In genomic region chr13:25988655-25989054, GRCh38 we compare ENCODE assay signal across 26 cellular contexts.
"Had no signal": no experiment of that assay in that cellular context is flagged by ENCODE, and none has a peak within 500 bp of the region (broad histone marks: within the 10 kb centered on the region; RNA-seq: fewer than 3 reads in every experiment).

No MANE protein-coding gene starts in this region.

- H3K9me3 ChIP-seq: gastrocnemius medialis, psoas muscle, sigmoid colon, tibial artery had no signal

- H3K36me3 ChIP-seq: gastrocnemius medialis, sigmoid colon, tibial artery had no signal

- H3K27me3 ChIP-seq: gastrocnemius medialis, sigmoid colon, tibial artery had no signal

- H3K9me3 Mint-ChIP-seq: activated naive CD4-positive, alpha-beta T cell treated with anti-CD3 and anti-CD28 coated beads for 36 hours; central memory CD8-positive, alpha-beta T cell had no signal

- H3K4me1 Mint-ChIP-seq: activated naive CD8-positive, alpha-beta T cell treated with anti-CD3 and anti-CD28 coated beads, Interleukin-2, amount 50 U/mL, for 24 hours; central memory CD8-positive, alpha-beta T cell; memory B cell had no signal

- H3K27me3 Mint-ChIP-seq: effector memory CD8-positive, alpha-beta T cell; memory B cell had no signal

- DNase-seq: activated CD4-positive, alpha-beta T cell treated with anti-CD3 and anti-CD28 coated beads for 1 hour; activated CD4-positive, alpha-beta T cell treated with anti-CD3 and anti-CD28 coated beads, Interleukin-2, amount 50 U/mL, for 4 hours; activated CD8-positive, alpha-beta memory T cell treated with anti-CD3 and anti-CD28 coated beads, Interleukin-2, amount 10 ng/mL, durations not matched to agents 7 days and 5 days; activated naive CD4-positive, alpha-beta T cell treated with anti-CD3 and anti-CD28 coated beads for 36 hours; activated naive CD8-positive, alpha-beta T cell treated with anti-CD3 and anti-CD28 coated beads, Interleukin-2, amount 50 U/mL, for 24 hours; activated T-cell treated with anti-CD3 and anti-CD28 coated beads, Interleukin-2, amount 50 U/mL, for 1 hour; effector memory CD8-positive, alpha-beta T cell; gastrocnemius medialis; kidney; left ventricle myocardium superior; natural killer cell; occipital lobe; psoas muscle; sigmoid colon; stimulated activated CD4-positive, alpha-beta T cell treated with anti-CD3 and anti-CD28 coated beads, Interleukin-12 subunit alpha, Interleukin-12 subunit beta, amount 100 ng/mL, for 4 hours; stimulated activated CD4-positive, alpha-beta T cell treated with anti-CD3 and anti-CD28 coated beads, Interleukin-2, amount 100 ng/mL, for 24 hours; T-helper 1 cell; T1000; tibial artery had no signal

- ATAC-seq: activated CD8-positive, alpha-beta memory T cell treated with anti-CD3 and anti-CD28 coated beads, Interleukin-2, amount 10 ng/mL, durations not matched to agents 7 days and 5 days; activated naive CD8-positive, alpha-beta T cell treated with anti-CD3 and anti-CD28 coated beads, Interleukin-2, amount 50 U/mL, for 24 hours; effector memory CD8-positive, alpha-beta T cell; gastrocnemius medialis; left ventricle myocardium superior; natural killer cell; psoas muscle; SK-N-SH treated with all-trans-retinoic acid at 6 μM for 48 hours had no signal

- H3K4me3 ChIP-seq: gastrocnemius medialis, psoas muscle, sigmoid colon, tibial artery had no signal

- H3K4me1 ChIP-seq: gastrocnemius medialis, psoas muscle, sigmoid colon, tibial artery had no signal

- H3K27ac Mint-ChIP-seq: activated CD8-positive, alpha-beta memory T cell treated with anti-CD3 and anti-CD28 coated beads, Interleukin-2, amount 10 ng/mL, durations not matched to agents 7 days and 5 days; activated naive CD4-positive, alpha-beta T cell treated with anti-CD3 and anti-CD28 coated beads for 36 hours; activated naive CD8-positive, alpha-beta T cell treated with anti-CD3 and anti-CD28 coated beads, Interleukin-2, amount 50 U/mL, for 24 hours; activated T-helper 2 cell treated with anti-CD3 and anti-CD28 coated beads, Interferon-gamma antibody, Interleukin-2, Interleukin-4, amounts not matched to agents 10 μg/mL and 5 μg/mL and 100 μg/mL, durations not matched to agents 14 hours and 24 hours and 36 hours; effector memory CD8-positive, alpha-beta T cell; memory B cell; natural killer cell had no signal

- H3K27ac ChIP-seq: epithelial cell of prostate, gastrocnemius medialis, psoas muscle, sigmoid colon, tibial artery, VCaP had no signal

- FAIRE-seq: kidney, urothelium cell line had no signal

- H3K4me3 Mint-ChIP-seq: activated CD8-positive, alpha-beta memory T cell treated with anti-CD3 and anti-CD28 coated beads, Interleukin-2, amount 10 ng/mL, durations not matched to agents 7 days and 5 days; activated naive CD4-positive, alpha-beta T cell treated with anti-CD3 and anti-CD28 coated beads for 36 hours; activated naive CD8-positive, alpha-beta T cell treated with anti-CD3 and anti-CD28 coated beads, Interleukin-2, amount 50 U/mL, for 24 hours; central memory CD8-positive, alpha-beta T cell; effector memory CD8-positive, alpha-beta T cell; memory B cell; natural killer cell had no signal

- H3K36me3 Mint-ChIP-seq: memory B cell had no signal
